Comparison of ENCODE assay signal across 28 cellular contexts in genomic region chr14:93490001-93490400, GRCh38. TPM values are rescaled to one million over a fixed set of nuclear protein-coding genes. Genes with fewer than 3 reads are reported as not detected.
"Had no signal": no experiment of that assay in that cellular context is flagged by ENCODE, and none has a peak within 500 bp of the region (broad histone marks: within the 10 kb centered on the region; RNA-seq: fewer than 3 reads in every experiment).

No MANE protein-coding gene starts in this region.

- H2AFZ ChIP-seq: parathyroid adenoma had no signal

- FAIRE-seq: small intestine, urothelium cell line had no signal

- H3K4me1 ChIP-seq: parathyroid adenoma, psoas muscle, right lobe of liver, stomach, thyroid gland, tibial nerve, upper lobe of left lung had no signal

- H3K27me3 ChIP-seq: ovary, right lobe of liver, sigmoid colon, stomach, thyroid gland, tibial nerve, upper lobe of left lung had no signal

- H3K4me3 ChIP-seq: ovary, psoas muscle, right lobe of liver, sigmoid colon, stomach, thoracic aorta, thyroid gland, tibial nerve, upper lobe of left lung had no signal

- H3K4me3 Mint-ChIP-seq: naive thymus-derived CD4-positive, alpha-beta T cell; natural killer cell; nephron; stimulated activated effector memory CD8-positive, alpha-beta T cell treated with anti-CD3 and anti-CD28 coated beads, Interleukin-12 subunit alpha, Interleukin-12 subunit beta, amount 100 ng/mL, for 72 hours; stimulated activated naive B cell treated with anti-CD40 and anti-IgM and Interleukin-4, amounts not matched to agents 10 μg/mL and 1 μg/mL and 100 μg/mL, for 72 hours; stimulated activated naive CD8-positive, alpha-beta T cell treated with anti-CD3 and anti-CD28 coated beads, Interleukin-15, Interleukin-2, amounts not matched to agents 100 ng/mL and 50 ng/mL, for 24 hours had no signal

- H3K4me1 Mint-ChIP-seq: natural killer cell; nephron; stimulated activated effector memory CD8-positive, alpha-beta T cell treated with anti-CD3 and anti-CD28 coated beads, Interleukin-12 subunit alpha, Interleukin-12 subunit beta, amount 100 ng/mL, for 72 hours had no signal

- DNase-seq: naive thymus-derived CD4-positive, alpha-beta T cell; natural killer cell; occipital lobe; ovary; psoas muscle; right cardiac atrium; right lobe of liver; sigmoid colon; small intestine; stimulated activated CD4-positive, alpha-beta T cell treated with anti-CD3 and anti-CD28 coated beads, Interleukin-15, amount 100 ng/mL, for 24 hours; stimulated activated CD4-positive, alpha-beta T cell treated with anti-CD3 and anti-CD28 coated beads, Interleukin-2, amount 100 ng/mL, for 24 hours; stimulated activated CD4-positive, alpha-beta T cell treated with anti-CD3 and anti-CD28 coated beads, Interleukin-2, amount 100 ng/mL, for 48 hours; stimulated activated CD4-positive, alpha-beta T cell treated with anti-CD3 and anti-CD28 coated beads, Interleukin-4, amount 100 ng/mL, for 24 hours; stimulated activated naive B cell treated with anti-CD40 and anti-IgM and Interleukin-4, amounts not matched to agents 10 μg/mL and 1 μg/mL and 100 μg/mL, for 72 hours; stimulated activated naive CD4-positive, alpha-beta T cell treated with Interleukin-2 at 50 U/mL for 16 hours; stomach; thyroid gland; trophoblast cell had no signal

- H3K9me3 Mint-ChIP-seq: natural killer cell; nephron; stimulated activated effector memory CD8-positive, alpha-beta T cell treated with anti-CD3 and anti-CD28 coated beads, Interleukin-12 subunit alpha, Interleukin-12 subunit beta, amount 100 ng/mL, for 72 hours had no signal

- H3K27ac ChIP-seq: ovary, parathyroid adenoma, psoas muscle, right lobe of liver, sigmoid colon, stomach, thoracic aorta, thyroid gland, tibial nerve, upper lobe of left lung had no signal

- H3K27me3 Mint-ChIP-seq: progenitor cell of endocrine pancreas; stimulated activated naive CD8-positive, alpha-beta T cell treated with anti-CD3 and anti-CD28 coated beads, Interleukin-15, Interleukin-2, amounts not matched to agents 100 ng/mL and 50 ng/mL, for 24 hours had no signal

- H3K9me3 ChIP-seq: ovary, psoas muscle, right lobe of liver, thoracic aorta, thyroid gland, tibial nerve, upper lobe of left lung had no signal

- H3K9ac ChIP-seq: parathyroid adenoma had no signal

- H3K27ac Mint-ChIP-seq: natural killer cell; nephron; progenitor cell of endocrine pancreas; stimulated activated effector memory CD8-positive, alpha-beta T cell treated with anti-CD3 and anti-CD28 coated beads, Interleukin-12 subunit alpha, Interleukin-12 subunit beta, amount 100 ng/mL, for 72 hours; stimulated activated naive B cell treated with anti-CD40 and anti-IgM and Interleukin-4, amounts not matched to agents 10 μg/mL and 1 μg/mL and 100 μg/mL, for 72 hours; stimulated activated naive CD8-positive, alpha-beta T cell treated with anti-CD3 and anti-CD28 coated beads, Interleukin-15, Interleukin-2, amounts not matched to agents 100 ng/mL and 50 ng/mL, for 24 hours had no signal

- H3K36me3 ChIP-seq: ovary, right lobe of liver, sigmoid colon, stomach, thoracic aorta, thyroid gland, tibial nerve, upper lobe of left lung had no signal

- H3K36me3 Mint-ChIP-seq: natural killer cell; stimulated activated effector memory CD8-positive, alpha-beta T cell treated with anti-CD3 and anti-CD28 coated beads, Interleukin-12 subunit alpha, Interleukin-12 subunit beta, amount 100 ng/mL, for 72 hours had no signal

RNA-seq across cellular contexts. Expression of gene UNC79, which starts 59.3 kb away (rescaled TPM):
- total RNA-seq: ureter had no signal
- polyA plus RNA-seq: naive thymus-derived CD4-positive, alpha-beta T cell had no signal
